11 cellular contexts compared by ENCODE assay signal in genomic region chr4:94519925-94520789, GRCh38.
DNase-seq lines count a peak whose midpoint lies in the region; ATAC-seq and TF ChIP-seq lines count a peak whose summit lies in the region.
"Had no signal": no experiment of that assay in that cellular context is flagged by ENCODE, and none has a peak within 500 bp of the region (broad histone marks: within the 10 kb centered on the region; RNA-seq: fewer than 3 reads in every experiment).

No MANE protein-coding gene starts in this region.

- peak; percentile 52 for ATAC-seq in GM21526 (IDR thresholded peaks at IDR 0.05; ENCODE audit: low FRiP score, unreplicated experiment)

- TF ChIP-seq POLR2A in testis (IDR thresholded peaks at IDR 0.05) = no peak

- H3K27me3 ChIP-seq in Karpas-422 (ENCODE audit: low read length) = no peaks in the 10 kb centered on the region
- no peaks in the 10 kb centered on the region for H3K27me3 ChIP-seq in testis

- intact Hi-C loops in testis (cut with DNase I; ENCODE audit: low total_unique reads) = no loop called here

- H3K4me3 ChIP-seq in GM12865 (ENCODE audit: low read depth, low read length) (no peak overlapping the region), Karpas-422 (ENCODE audit: low read length) (no peak overlapping the region), testis (no peak overlapping the region)

- TF ChIP-seq CTCF in GM12865 (IDR thresholded peaks at IDR 0.05; ENCODE audit: insufficient read depth, low read depth, low read length, missing control alignments) (no peak), testis (IDR thresholded peaks at IDR 0.05) (no peak)

- no peaks in the 10 kb centered on the region for H4K20me1 ChIP-seq in Karpas-422 (ENCODE audit: insufficient read depth, low read depth, low read length)

- WGBS in testis, 2 donors = 43 to 45% methylated on average over 4 of the region's 4 CpGs

- peak; percentile 8 for DNase-seq in GM12865 (ENCODE audit: low read depth)
- no peak for DNase-seq in Karpas-422
- peak; percentile 25 to 50 for DNase-seq in lung microvascular endothelial cell (ENCODE audit: low read depth in 2 of 2)
- DNase-seq in NCI-H2196 (lab: John Stamatoyannopoulos, UW; ENCODE audit: unreplicated experiment) = no peak
- DNase-seq in C1 segment of cervical spinal cord (lab: John Stamatoyannopoulos, UW) = no peak
- no peak for DNase-seq in testis
- no peak for DNase-seq in activated effector memory CD4-positive, alpha-beta T cell treated with Interleukin-2 at 50 U/mL for 16 hours
- DNase-seq: CD4-positive, CD25-positive, alpha-beta regulatory T cell; erythroblast; T1000 had no signal

- H3K4me1 ChIP-seq in Karpas-422 (ENCODE audit: low read length) = peaks cover 28% of the 10 kb centered on the region
- peaks cover 9% of the 10 kb centered on the region for H3K4me1 ChIP-seq in testis

- H3K36me3 ChIP-seq in Karpas-422 (ENCODE audit: insufficient read depth, low read length) = no peaks in the 10 kb centered on the region
- H3K36me3 ChIP-seq in testis (ENCODE audit: low read depth, missing control alignments) = no peaks in the 10 kb centered on the region

- H3K4me2 ChIP-seq in Karpas-422 (ENCODE audit: low read depth, low read length, poor library complexity, severe bottlenecking) = peak overlapping the region; percentile 19

- H3K9me3 ChIP-seq in Karpas-422 (ENCODE audit: low read length) (no peaks in the 10 kb centered on the region), testis (no peaks in the 10 kb centered on the region)

- no peaks in the 10 kb centered on the region for H3K9me2 ChIP-seq in Karpas-422 (replicated peaks; ENCODE audit: insufficient read depth, low read length)

- peaks cover 48% of the 10 kb centered on the region for H3K79me2 ChIP-seq in Karpas-422 (ENCODE audit: low read length)

- peak overlapping the region; percentile 13; the same call in 1 of the 2 replicates for H3K27ac ChIP-seq in Karpas-422 (ENCODE audit: low read length)
- H3K27ac ChIP-seq in testis = no peak overlapping the region

- H2AFZ ChIP-seq in Karpas-422 (ENCODE audit: low read length) = no peak overlapping the region

- H3K9ac ChIP-seq in Karpas-422 (ENCODE audit: low read length) = no peak overlapping the region

Comparison
In these comparisons a context has a peak if more than half of its experiments do, and no peak if none do; other contexts are left out.
1. DNase-seq: peak in GM12865 (single experiment) and lung microvascular endothelial cell (2 of 2); none in Karpas-422 (single experiment), NCI-H2196 (single experiment), C1 segment of cervical spinal cord (0 of 14), testis (single experiment) and activated effector memory CD4-positive, alpha-beta T cell treated with Interleukin-2 at 50 U/mL for 16 hours (single experiment).